ENCODE assay signal across 23 cellular contexts in the genomic region with DNA sequence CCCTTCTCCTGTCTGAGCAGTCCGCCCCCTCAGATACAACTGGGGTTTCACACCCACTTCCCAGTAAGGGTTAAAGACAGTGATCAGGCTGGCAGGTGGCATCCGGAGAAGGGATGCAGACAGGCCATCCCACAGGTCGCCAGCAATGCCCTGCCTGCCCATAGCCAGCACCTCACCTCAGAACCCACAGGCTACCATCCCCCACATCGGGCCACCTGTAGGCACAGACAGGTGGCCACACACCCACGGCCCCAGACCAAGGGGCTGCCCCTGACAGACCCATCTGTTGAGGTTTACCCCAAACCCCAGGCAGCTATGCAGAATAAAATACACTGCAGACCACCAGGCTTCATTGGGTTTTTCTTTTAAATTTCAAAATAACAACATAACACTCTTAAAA. TPM values are rescaled to one million over a fixed set of nuclear protein-coding genes. Genes with fewer than 3 reads are reported as not detected.
DNase-seq lines count a peak whose midpoint lies in the region; ATAC-seq and TF ChIP-seq lines count a peak whose summit lies in the region.
"Had no signal": no experiment of that assay in that cellular context is flagged by ENCODE, and none has a peak within 500 bp of the region (broad histone marks: within the 10 kb centered on the region; RNA-seq: fewer than 3 reads in every experiment).

No MANE protein-coding gene starts in this region.

- no peaks in the 10 kb centered on the region for H3K36me3 Mint-ChIP-seq in T-helper 17 cell (ENCODE audit: low read depth)
- H3K36me3 Mint-ChIP-seq: activated naive CD4-positive, alpha-beta T cell treated with anti-CD3 and anti-CD28 coated beads, Interleukin-2, amount 50 U/mL, for 24 hours; CD8-positive, alpha-beta T cell had no signal

- no peaks in the 10 kb centered on the region for H3K27me3 ChIP-seq in muscle layer of colon (ENCODE audit: control insufficient read depth in 1 of 2, insufficient read depth in 2 of 2, low read length in 2 of 2)
- H3K27me3 ChIP-seq in stomach smooth muscle (ENCODE audit: control insufficient read depth in 1 of 2, insufficient read depth in 2 of 2, low read length in 2 of 2), result no peaks in the 10 kb centered on the region
- H3K27me3 ChIP-seq: cardiac muscle cell, testis had no signal

- H3K4me1 ChIP-seq in HEK293 (ENCODE audit: control insufficient read depth, insufficient read depth, low read length), result peaks cover 4% of the 10 kb centered on the region
- H3K4me1 ChIP-seq in muscle layer of colon (ENCODE audit: insufficient read depth, low read length), result peaks cover 75% of the 10 kb centered on the region
- peaks cover 86% of the 10 kb centered on the region for H3K4me1 ChIP-seq in stomach smooth muscle (ENCODE audit: control insufficient read depth, insufficient read depth, low read length)

- no peaks in the 10 kb centered on the region for H3K9me3 ChIP-seq in HEK293 (ENCODE audit: control insufficient read depth, insufficient read depth, low read depth, low read length)
- no peaks in the 10 kb centered on the region for H3K9me3 ChIP-seq in muscle layer of colon (ENCODE audit: low read length)
- H3K9me3 ChIP-seq in stomach smooth muscle (ENCODE audit: control insufficient read depth in 2 of 2, low read length in 2 of 2), result no peaks in the 10 kb centered on the region
- no peaks in the 10 kb centered on the region for H3K9me3 ChIP-seq in T-helper 17 cell (ENCODE audit: control insufficient read depth, low read length, poor library complexity, severe bottlenecking)
- H3K9me3 ChIP-seq: neutrophil, testis had no signal

- H3K27me3 Mint-ChIP-seq in T-helper 17 cell, result no peaks in the 10 kb centered on the region
- H3K27me3 Mint-ChIP-seq: activated CD4-positive, alpha-beta T cell treated with anti-CD3 and anti-CD28 coated beads, Interleukin-2, amount 10 ng/mL, durations not matched to agents 7 days and 5 days; activated naive CD4-positive, alpha-beta T cell treated with anti-CD3 and anti-CD28 coated beads, Interleukin-2, amount 50 U/mL, for 24 hours had no signal

- no peak overlapping the region for H3K27ac ChIP-seq in HEK293 (ENCODE audit: extremely low read depth, low read depth, low read length)
- H3K27ac ChIP-seq in VCaP, result peak overlapping the region; percentile 7; the same call in 1 of the 2 replicates
- H3K27ac ChIP-seq in muscle layer of colon (ENCODE audit: low read depth, low read length), result peak overlapping the region; percentile 62
- peak overlapping the region; percentile 70 for H3K27ac ChIP-seq in stomach smooth muscle (ENCODE audit: low read length)
- H3K27ac ChIP-seq: cardiac muscle cell, neutrophil, PC-9, testis had no signal

- no peak for ATAC-seq in T-helper 17 cell
- ATAC-seq: CD8-positive, alpha-beta T cell had no signal

- H3K4me3 ChIP-seq in HEK293 (ENCODE audit: low read depth, low read length) (no peak overlapping the region), muscle layer of colon (ENCODE audit: low read depth in 1 of 2, low read length in 2 of 2) (no peak overlapping the region), stomach smooth muscle (ENCODE audit: low read length in 2 of 2) (peak overlapping the region in 1 of 2 donors; percentile 54)
- H3K4me3 ChIP-seq: cardiac muscle cell, K562, lung, PC-9, smooth muscle cell, testis had no signal

- TF ChIP-seq CTCF in HEK293 (tag by site-specific recombination; IDR thresholded peaks at IDR 0.05) (no peak), VCaP (conservative IDR thresholded peaks at IDR 0.05) (no peak)

- H3K9ac ChIP-seq in muscle layer of colon (ENCODE audit: low read length) (no peak overlapping the region), stomach smooth muscle (ENCODE audit: low read length in 2 of 2) (peak overlapping the region in 1 of 2 donors; percentile 74)

- POLR2A ChIA-PET in HEK293 (lab: Yijun Ruan, JAX), result no interaction called here

- no peak overlapping the region for H3K4me3 Mint-ChIP-seq in T-helper 17 cell
- H3K4me3 Mint-ChIP-seq: activated CD4-positive, alpha-beta T cell treated with anti-CD3 and anti-CD28 coated beads, Interleukin-2, amount 10 ng/mL, durations not matched to agents 7 days and 5 days; activated naive CD4-positive, alpha-beta T cell treated with anti-CD3 and anti-CD28 coated beads, Interleukin-2, amount 50 U/mL, for 24 hours; activated T-helper 1 cell treated with anti-CD3 and anti-CD28 coated beads, Interleukin-12 subunit alpha, Interleukin-12 subunit beta, Interleukin-2, Interleukin-4 antibody, amounts not matched to agents 30 ng/mL and 10 ng/mL and 1 ng/mL, durations not matched to agents 14 hours and 24 hours and 36 hours; CD8-positive, alpha-beta T cell had no signal

- peaks cover 15% of the 10 kb centered on the region for H3K4me1 Mint-ChIP-seq in T-helper 17 cell
- H3K4me1 Mint-ChIP-seq: activated CD4-positive, alpha-beta T cell treated with anti-CD3 and anti-CD28 coated beads, Interleukin-2, amount 10 ng/mL, durations not matched to agents 7 days and 5 days had no signal

- H3K36me3 ChIP-seq in HEK293 (ENCODE audit: control insufficient read depth in 2 of 2, insufficient read depth in 1 of 2, low read length in 2 of 2) (no peaks in the 10 kb centered on the region), muscle layer of colon (ENCODE audit: insufficient read depth, low read length) (no peaks in the 10 kb centered on the region), stomach smooth muscle (ENCODE audit: control insufficient read depth in 2 of 2, insufficient read depth in 2 of 2, low read length in 2 of 2) (no peaks in the 10 kb centered on the region)
- H3K36me3 ChIP-seq: cardiac muscle cell, neutrophil had no signal

- DNase-seq in C1 segment of cervical spinal cord (lab: John Stamatoyannopoulos, UW) (no peak), islet precursor cell (no peak), T-helper 17 cell (no peak)
- DNase-seq: activated CD4-positive, alpha-beta T cell treated with anti-CD3 and anti-CD28 coated beads, Interleukin-2, amount 10 ng/mL, durations not matched to agents 7 days and 5 days; anterior cingulate cortex; CD8-positive, alpha-beta T cell; MM.1S; NCI-H1417 treated with DMSO at 0.1 percent for 48 hours; NCI-H2107; NCI-H446; testis had no signal

- CTCF ChIA-PET in HEK293 (lab: Yijun Ruan, JAX), result interaction anchor here (0.9 to 1.6 kb wide), 2 partner anchors 17 to 26 kb away, joined by 3 to 4 read pairs; no protein-coding TSS in a partner anchor

- no peak overlapping the region for H3K27ac Mint-ChIP-seq in T-helper 17 cell
- H3K27ac Mint-ChIP-seq: activated CD4-positive, alpha-beta T cell treated with anti-CD3 and anti-CD28 coated beads, Interleukin-2, amount 10 ng/mL, durations not matched to agents 7 days and 5 days; activated naive CD4-positive, alpha-beta T cell treated with anti-CD3 and anti-CD28 coated beads, Interleukin-2, amount 50 U/mL, for 24 hours; activated T-helper 1 cell treated with anti-CD3 and anti-CD28 coated beads, Interleukin-12 subunit alpha, Interleukin-12 subunit beta, Interleukin-2, Interleukin-4 antibody, amounts not matched to agents 30 ng/mL and 10 ng/mL and 1 ng/mL, durations not matched to agents 14 hours and 24 hours and 36 hours; CD8-positive, alpha-beta T cell had no signal

TF ChIP-seq in HEK293, 187 proteins besides CTCF, POLR2A, EP300 and RAD21:
- TF ChIP-seq ZFP41 (tag by site-specific recombination; IDR thresholded peaks at IDR 0.05; ENCODE audit: borderline replicate concordance) (no peak), EGR2 (tag by site-specific recombination; IDR thresholded peaks at IDR 0.05; ENCODE audit: low read depth) (peak; percentile 3; the same call in 1 of the 2 replicates), SCRT2 (tag by site-specific recombination; IDR thresholded peaks at IDR 0.05) (peak; percentile 86), ZNF214 (tag by site-specific recombination; IDR thresholded peaks at IDR 0.05; ENCODE audit: borderline replicate concordance) (no peak), GLIS2 (tag by site-specific recombination; IDR thresholded peaks at IDR 0.05) (no peak), ZNF777 (tag by site-specific recombination; IDR thresholded peaks at IDR 0.05; ENCODE audit: borderline replicate concordance) (no peak), SCRT1 (tag by site-specific recombination; IDR thresholded peaks at IDR 0.05; ENCODE audit: borderline replicate concordance) (peak; percentile 81), MZF1 (tag by site-specific recombination; IDR thresholded peaks at IDR 0.05; ENCODE audit: borderline replicate concordance) (no peak), ZNF292 (tag by site-specific recombination; IDR thresholded peaks at IDR 0.05; ENCODE audit: borderline replicate concordance, low read depth) (no peak)
- TF ChIP-seq, protein P1, sequence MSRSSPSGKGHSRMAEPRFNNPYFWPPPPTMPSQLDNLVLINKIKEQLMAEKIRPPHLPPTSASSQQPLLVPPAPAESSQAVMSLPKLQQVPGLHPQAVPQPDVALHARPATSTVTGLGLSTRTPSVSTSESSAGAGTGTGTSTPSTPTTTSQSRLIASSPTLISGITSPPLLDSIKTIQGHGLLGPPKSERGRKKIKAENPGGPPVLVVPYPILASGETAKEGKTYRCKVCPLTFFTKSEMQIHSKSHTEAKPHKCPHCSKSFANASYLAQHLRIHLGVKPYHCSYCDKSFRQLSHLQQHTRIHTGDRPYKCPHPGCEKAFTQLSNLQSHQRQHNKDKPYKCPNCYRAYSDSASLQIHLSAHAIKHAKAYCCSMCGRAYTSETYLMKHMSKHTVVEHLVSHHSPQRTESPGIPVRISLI (tag by site-specific recombination; IDR thresholded peaks at IDR 0.05), result no peak

RNA-seq across cellular contexts. Expression of a gene that starts 57.5 kb away (rescaled TPM):
- 100 to 1,000 TPM; 138 to 141 TPM for total RNA-seq in T-helper 17 cell

RNA-seq across cellular contexts. Expression of a gene that starts 58.1 kb away (rescaled TPM):
- total RNA-seq in T-helper 17 cell, result 10 to 100 TPM; 38.2 to 47.6 TPM
